Comparison of ENCODE assay signal across 8 cellular contexts in the genomic region with DNA sequence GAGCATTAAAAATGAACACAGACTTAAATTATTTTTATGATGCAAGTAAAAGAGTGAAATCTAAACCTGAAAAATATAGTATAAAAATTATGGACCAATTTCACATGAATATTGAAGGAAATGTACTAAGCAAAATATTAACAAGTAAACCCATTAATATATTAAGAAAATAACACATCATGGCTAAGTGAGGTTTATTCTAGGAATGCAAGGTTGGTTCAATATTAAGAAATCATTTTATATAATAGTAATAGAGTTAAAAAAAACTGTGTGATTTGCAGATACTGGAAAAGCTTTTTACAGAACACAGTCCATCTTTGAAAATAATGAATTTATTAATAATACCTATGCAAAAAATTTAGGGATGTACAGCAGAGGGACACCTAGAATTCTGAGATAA.
"Had no signal": no experiment of that assay in that cellular context is flagged by ENCODE, and none has a peak within 500 bp of the region (broad histone marks: within the 10 kb centered on the region; RNA-seq: fewer than 3 reads in every experiment).

No MANE protein-coding gene starts in this region.

- DNase-seq: H9, HCEC 1CT, KG1 had no signal

- H3K4me3 ChIP-seq: GM23338 had no signal

- H3K27ac ChIP-seq: HL-60 had no signal

- FAIRE-seq: H1, H54, HepG2 had no signal

- ATAC-seq: GM23338, HepG2 had no signal
